ENCODE assay signal across 7 cellular contexts in genomic region chr1:156121005-156121404, GRCh38. TPM values are rescaled to one million over a fixed set of nuclear protein-coding genes. Genes with fewer than 3 reads are reported as not detected.
DNase-seq lines count a peak whose midpoint lies in the region; ATAC-seq, FAIRE-seq and TF ChIP-seq lines count a peak whose summit lies in the region.
"Not testable (repeated sequence)": the region's sequence is repeated elsewhere in the genome, so short reads cannot be mapped to it uniquely, and the experiment has no call there.

No MANE protein-coding gene starts in this region.

- peak overlapping the region; percentile 100 for H3K27ac ChIP-seq in RWPE1
- peak overlapping the region; percentile 99 for H3K27ac ChIP-seq in fibroblast of lung (ENCODE audit: insufficient read depth, low read length)
- peak overlapping the region; percentile 96 for H3K27ac ChIP-seq in HepG2 (ENCODE audit: extremely low read length, insufficient read depth, low read length)
- H3K27ac ChIP-seq in parathyroid adenoma: peak overlapping the region; percentile 11
- peak overlapping the region; percentile 100 for H3K27ac ChIP-seq in suprapubic skin

- not testable (repeated sequence) for H2AFZ ChIP-seq in fibroblast of lung (ENCODE audit: low read length); HepG2 (ENCODE audit: low read length); parathyroid adenoma

- in situ Hi-C loops in HepG2 (cut with HindIII; ENCODE audit: extremely low pct_ligation_motif_present, low pct_unique_long_range_greater_than_20kb): not testable (repeated sequence)

- ATAC-seq in HepG2: not testable (repeated sequence)

- not testable (repeated sequence) for H4K20me1 ChIP-seq in fibroblast of lung (ENCODE audit: control insufficient read depth, extremely low read depth, insufficient read depth, low read length); HepG2 (ENCODE audit: insufficient read depth, low read length)

- POLR2A ChIA-PET in RWPE1 (lab: Yijun Ruan, JAX; ENCODE audit: low non-redundant PET): interaction anchor here (0.7 kb wide), 2 partner anchors 49 to 126 kb away, joined by 8 to 16 read pairs; no protein-coding TSS in a partner anchor
- POLR2A ChIA-PET in MCF 10A (lab: Yijun Ruan, JAX): interaction anchor here (0.6 to 25.7 kb wide), 8 partner anchors 9 to 648 kb away, joined by 3 to 960 read pairs (median 3); partner anchors contain the start of gene SMG5
- POLR2A ChIA-PET in HepG2 (lab: Yijun Ruan, JAX): interaction anchor here (4.6 to 4.8 kb wide), 2 partner anchors 7 to 16 kb away, joined by 56 to 108 read pairs; no protein-coding TSS in a partner anchor

- CTCF ChIA-PET in Calu3 (lab: Charles Lee): interaction anchor here (0.7 to 4.6 kb wide), 5 partner anchors 9 to 92 kb away, joined by 3 to 32 read pairs (median 7); partner anchors contain the start of gene PMF1
- CTCF ChIA-PET in RWPE1 (lab: Yijun Ruan, JAX): interaction anchor here (0.7 to 1.2 kb wide), 3 partner anchors 10 to 30 kb away, joined by 3 to 8 read pairs (median 4); no protein-coding TSS in a partner anchor
- CTCF ChIA-PET in MCF 10A (lab: Yijun Ruan, JAX): interaction anchor here (0.7 to 46.2 kb wide), 4 partner anchors 8 to 186 kb away, joined by 3 to 1892 read pairs (median 128); partner anchors contain the start of gene MEX3A
- CTCF ChIA-PET in HepG2 (lab: Yijun Ruan, JAX; ENCODE audit: low intra/inter-chr PET ratio, low total read pairs): not testable (repeated sequence)

- H3K79me2 ChIP-seq in fibroblast of lung (ENCODE audit: control insufficient read depth, insufficient read depth, low read length): peaks cover 96% of the 10 kb centered on the region
- H3K79me2 ChIP-seq in HepG2 (ENCODE audit: insufficient read depth, low read length): peaks cover 94% of the 10 kb centered on the region
- peaks cover 44% of the 10 kb centered on the region for H3K79me2 ChIP-seq in parathyroid adenoma

- H3K9ac ChIP-seq in fibroblast of lung (ENCODE audit: insufficient read depth, low read length) (peak overlapping the region; percentile 44), HepG2 (ENCODE audit: insufficient read depth, low read depth, low read length) (0 out of 2 replicates have a peak overlapping the region, but pooled peaks have one; percentile 48)
- H3K9ac ChIP-seq in parathyroid adenoma: not testable (repeated sequence)

- H3K27me3 ChIP-seq in fibroblast of lung (ENCODE audit: control insufficient read depth, insufficient read depth, low read length); HepG2 (ENCODE audit: control insufficient read depth in 1 of 2, insufficient read depth in 2 of 2, low read length in 2 of 2); parathyroid adenoma (ENCODE audit: control insufficient read depth, insufficient read depth, low read length); suprapubic skin: not testable (repeated sequence)

- H3K36me3 ChIP-seq in fibroblast of lung (ENCODE audit: control insufficient read depth, insufficient read depth, low read length); parathyroid adenoma (ENCODE audit: control insufficient read depth, insufficient read depth, low read length); suprapubic skin: not testable (repeated sequence)
- peaks cover 1 to 11% of the 10 kb centered on the region in 2 experiments; a peak in 4 of 5 replicates for H3K36me3 ChIP-seq in HepG2 (replicated peaks in 1 of 2; ENCODE audit: control insufficient read depth in 1 of 2, insufficient read depth in 2 of 2, low read length in 2 of 2)

- H3K36me3 Mint-ChIP-seq in Calu3 (ENCODE audit: insufficient read depth, unreplicated experiment): peaks cover 98% of the 10 kb centered on the region
- H3K36me3 Mint-ChIP-seq in MCF 10A (ENCODE audit: insufficient read depth, unreplicated experiment): peaks cover 45% of the 10 kb centered on the region

- not testable (repeated sequence) for H3K27me3 Mint-ChIP-seq in Calu3 (ENCODE audit: unreplicated experiment); MCF 10A (ENCODE audit: insufficient read depth, unreplicated experiment)

- not testable (repeated sequence) for TF ChIP-seq EP300 in HepG2 (IDR thresholded peaks at IDR 0.05; ENCODE audit: low read depth in 2 of 2, low read length in 2 of 2); HepG2 (CRISPR knock-in tag; IDR thresholded peaks at IDR 0.05; ENCODE audit: borderline replicate concordance); suprapubic skin (IDR thresholded peaks at IDR 0.05)

- not testable (repeated sequence) for FAIRE-seq in HepG2 (lab: Jason Lieb, UNC)

- 92% methylated on average over 4 of the region's 4 CpGs for WGBS in HepG2 (ENCODE audit: low lambda C conversion rate)
- WGBS in suprapubic skin: 6% methylated on average over 4 of the region's 4 CpGs

- intact Hi-C loops in Calu3 (cut with micrococcal nuclease; ENCODE audit: unreplicated experiment); MCF 10A (cut with micrococcal nuclease); HepG2 (cut with micrococcal nuclease; ENCODE audit: unreplicated experiment): not testable (repeated sequence)

- H3K4me1 Mint-ChIP-seq in Calu3 (ENCODE audit: low read depth, unreplicated experiment) (peaks cover 84% of the 10 kb centered on the region), MCF 10A (ENCODE audit: insufficient read depth, unreplicated experiment) (peaks cover 72% of the 10 kb centered on the region)

- BruUV-seq in Calu3 (replicated peaks; lab: Mats Ljungman, UMichigan); MCF 10A (replicated peaks; lab: Mats Ljungman, UMichigan); HepG2 (replicated peaks; lab: Mats Ljungman, UMichigan): not testable (repeated sequence)

- H3K9me3 Mint-ChIP-seq in Calu3 (ENCODE audit: low read depth, unreplicated experiment); MCF 10A (ENCODE audit: unreplicated experiment): not testable (repeated sequence)

- not testable (repeated sequence) for DNase-seq in Calu3; RWPE1 (ENCODE audit: low spot score); MCF 10A (ENCODE audit: unreplicated experiment); fibroblast of lung (ENCODE audit: low read depth in 2 of 2); HepG2 (ENCODE audit: low spot score); suprapubic skin (ENCODE audit: low spot score in 2 of 2)

- TF ChIP-seq POLR2A in HepG2 (IDR thresholded peaks at IDR 0.05; ENCODE audit: insufficient read depth in 1 of 2, low read depth in 2 of 2, low read length in 2 of 2); suprapubic skin (IDR thresholded peaks at IDR 0.05): not testable (repeated sequence)

- not testable (repeated sequence) for TF ChIP-seq RAD21 in HepG2 (CRISPR knock-in tag; IDR thresholded peaks at IDR 0.05)

- peaks cover 31% of the 10 kb centered on the region for H3K4me1 ChIP-seq in fibroblast of lung (ENCODE audit: control insufficient read depth, extremely low read depth, insufficient read depth, low read length)
- H3K4me1 ChIP-seq in HepG2 (ENCODE audit: insufficient read depth, low read length): peaks cover 98% of the 10 kb centered on the region
- H3K4me1 ChIP-seq in parathyroid adenoma: peaks cover 22% of the 10 kb centered on the region
- peaks cover 89% of the 10 kb centered on the region for H3K4me1 ChIP-seq in suprapubic skin

- H3K4me3 Mint-ChIP-seq in Calu3 (ENCODE audit: low read depth, unreplicated experiment): peak overlapping the region; percentile 82
- peak overlapping the region; percentile 79 for H3K4me3 Mint-ChIP-seq in MCF 10A (ENCODE audit: unreplicated experiment)

- H3K4me3 ChIP-seq in fibroblast of lung (replicated peaks in 1 of 4; ENCODE audit: control extremely low read depth in 1 of 4, insufficient read depth in 1 of 4, low read depth in 3 of 4, low read length in 4 of 4) (peak overlapping the region; percentile 15 to 100 (median 29)), suprapubic skin (peak overlapping the region; percentile 100)
- not testable (repeated sequence) for H3K4me3 ChIP-seq in HepG2 (replicated peaks in 1 of 3; ENCODE audit: insufficient read depth in 1 of 3, low read depth in 2 of 3, low read length in 3 of 3); parathyroid adenoma (ENCODE audit: low read depth, low read length)

- not testable (repeated sequence) for TF ChIP-seq CTCF in Calu3 (IDR thresholded peaks at IDR 0.05; ENCODE audit: unreplicated experiment); RWPE1 (conservative IDR thresholded peaks at IDR 0.05; ENCODE audit: low read depth); MCF 10A (IDR thresholded peaks at IDR 0.05; ENCODE audit: unreplicated experiment); fibroblast of lung (conservative IDR thresholded peaks at IDR 0.05 in 1 of 2, IDR thresholded peaks at IDR 0.05 in 1 of 2; ENCODE audit: low read depth in 1 of 2, low read length in 2 of 2); HepG2 (CRISPR knock-in tag; IDR thresholded peaks at IDR 0.05); parathyroid adenoma (IDR thresholded peaks at IDR 0.05); suprapubic skin (IDR thresholded peaks at IDR 0.05)

- H3K27ac Mint-ChIP-seq in Calu3 (ENCODE audit: unreplicated experiment): peak overlapping the region; percentile 99
- H3K27ac Mint-ChIP-seq in MCF 10A (ENCODE audit: low read depth, unreplicated experiment): peak overlapping the region; percentile 96

- peak overlapping the region; percentile 85 for H3K4me2 ChIP-seq in fibroblast of lung (ENCODE audit: extremely low read depth, insufficient read depth, low read length)
- peak overlapping the region; percentile 93; the same call in 1 of the 2 replicates for H3K4me2 ChIP-seq in HepG2 (ENCODE audit: low read depth, low read length)
- H3K4me2 ChIP-seq in parathyroid adenoma (ENCODE audit: low read length): peak overlapping the region; percentile 28

- not testable (repeated sequence) for H3K9me3 ChIP-seq in fibroblast of lung (ENCODE audit: control insufficient read depth, insufficient read depth, low read depth, low read length); HepG2 (ENCODE audit: low read length); parathyroid adenoma (ENCODE audit: control insufficient read depth, low read length); suprapubic skin

RNA-seq across cellular contexts. Expression of gene LMNA, which starts 6.5 kb away (rescaled TPM):
- total RNA-seq in Calu3 (2022) (499 and 514 TPM in 2 replicates), MCF 10A (2022) (620 and 716 TPM in 2 replicates), fibroblast of lung (780 and 1,150 TPM in 2 replicates), HepG2 (2016; rRNA removed; fragmentation: Illumina TruSeq; extraction: Trizol) (190 and 225 TPM in 2 replicates), suprapubic skin (100 to 1,000 TPM; 574 to 977 (median 714) TPM)
- polyA plus RNA-seq in fibroblast of lung (613 and 813 TPM in 2 replicates), HepG2 (2011; rRNA removed) (107 and 110 TPM in 2 replicates)
- 891 and 1,369 TPM in 2 replicates for polyA plus RNA-seq in fibroblast of lung (2012)
- polyA minus RNA-seq in fibroblast of lung (ENCODE audit: low replicate concordance): 720 and 826 TPM in 2 replicates
- 16.7 and 20.3 TPM in 2 replicates for total RNA-seq in HepG2 (2016; cell fraction: cytosol; rRNA removed; fragmentation: Illumina TruSeq; extraction: Trizol; ENCODE audit: low read depth)
- total RNA-seq in HepG2 (2016; cell fraction: insoluble cytoplasmic fraction; rRNA removed; fragmentation: Illumina TruSeq; extraction: Trizol): 150 and 214 TPM in 2 replicates
- total RNA-seq in HepG2 (2016; cell fraction: membrane; rRNA removed; fragmentation: Illumina TruSeq; extraction: Trizol): 22.8 and 26.6 TPM in 2 replicates
- total RNA-seq in HepG2 (2016; cell fraction: nucleus; rRNA removed; fragmentation: Illumina TruSeq; extraction: Trizol): 106 and 117 TPM in 2 replicates
- 79.6 and 122 TPM in 2 replicates for polyA plus RNA-seq in HepG2 (2011; cell fraction: cytosol; rRNA removed)
- polyA plus RNA-seq in HepG2 (2011; cell fraction: nucleus; rRNA removed): 236 and 366 TPM in 2 replicates
- polyA plus RNA-seq in HepG2 (2012): 86.7 and 101 TPM in 2 replicates
- polyA plus RNA-seq in HepG2 (2016; cell fraction: cytosol; fragmentation: Illumina TruSeq; extraction: Trizol; ENCODE audit: low read depth): 11.1 and 13.2 TPM in 2 replicates
- polyA plus RNA-seq in HepG2 (2016; cell fraction: insoluble cytoplasmic fraction; fragmentation: Illumina TruSeq; extraction: Trizol; ENCODE audit: low read depth): 143 and 179 TPM in 2 replicates
- 12.6 and 16.9 TPM in 2 replicates for polyA plus RNA-seq in HepG2 (2016; cell fraction: membrane; fragmentation: Illumina TruSeq; extraction: Trizol; ENCODE audit: low read depth)
- polyA plus RNA-seq in HepG2 (2016; cell fraction: nucleus; fragmentation: Illumina TruSeq; extraction: Trizol; ENCODE audit: insufficient read depth, low read depth): 177 and 182 TPM in 2 replicates
- 159 and 307 TPM in 2 replicates for polyA minus RNA-seq in HepG2 (2011; rRNA and poly(A)+ RNA removed; ENCODE audit: low replicate concordance)
- polyA minus RNA-seq in HepG2 (2011; cell fraction: cytosol; rRNA and poly(A)+ RNA removed): 120 and 130 TPM in 2 replicates
- 67.7 and 70.4 TPM in 2 replicates for polyA minus RNA-seq in HepG2 (2011; cell fraction: nucleus; rRNA and poly(A)+ RNA removed)

RNA-seq across cellular contexts. Expression of gene SEMA4A, which starts 32.4 kb away (rescaled TPM):
- 6.9 and 7.2 TPM in 2 replicates for total RNA-seq in Calu3 (2022)
- total RNA-seq in MCF 10A (2022): 1.5 and 4.7 TPM in 2 replicates
- total RNA-seq in fibroblast of lung: 0.77 and 0.99 TPM in 2 replicates
- polyA plus RNA-seq in fibroblast of lung: 0.24 and 0.27 TPM in 2 replicates
- 0.28 and 0.44 TPM in 2 replicates for polyA plus RNA-seq in fibroblast of lung (2012)
- 0.27 and 1.8 TPM in 2 replicates for polyA minus RNA-seq in fibroblast of lung (ENCODE audit: low replicate concordance)
- total RNA-seq in HepG2 (2016; rRNA removed; fragmentation: Illumina TruSeq; extraction: Trizol): 0.09 TPM in 1 of 2 replicates, not detected in the other
- not detected in 2 replicates for total RNA-seq in HepG2 (2016; cell fraction: cytosol; rRNA removed; fragmentation: Illumina TruSeq; extraction: Trizol; ENCODE audit: low read depth)
- 0.15 TPM in 1 of 2 replicates, not detected in the other for total RNA-seq in HepG2 (2016; cell fraction: insoluble cytoplasmic fraction; rRNA removed; fragmentation: Illumina TruSeq; extraction: Trizol)
- not detected in 2 replicates for total RNA-seq in HepG2 (2016; cell fraction: membrane; rRNA removed; fragmentation: Illumina TruSeq; extraction: Trizol)
- total RNA-seq in HepG2 (2016; cell fraction: nucleus; rRNA removed; fragmentation: Illumina TruSeq; extraction: Trizol): 0.13 TPM in 1 of 2 replicates, not detected in the other
- polyA plus RNA-seq in HepG2 (2011; rRNA removed): 0.14 and 0.20 TPM in 2 replicates
- 0.08 and 0.09 TPM in 2 replicates for polyA plus RNA-seq in HepG2 (2011; cell fraction: cytosol; rRNA removed)
- polyA plus RNA-seq in HepG2 (2011; cell fraction: nucleus; rRNA removed): 0.21 and 0.61 TPM in 2 replicates
- polyA plus RNA-seq in HepG2 (2012): 0.19 and 0.21 TPM in 2 replicates
- polyA plus RNA-seq in HepG2 (2016; cell fraction: cytosol; fragmentation: Illumina TruSeq; extraction: Trizol; ENCODE audit: low read depth): not detected in 2 replicates
- 0.45 TPM in 1 of 2 replicates, not detected in the other for polyA plus RNA-seq in HepG2 (2016; cell fraction: insoluble cytoplasmic fraction; fragmentation: Illumina TruSeq; extraction: Trizol; ENCODE audit: low read depth)
- polyA plus RNA-seq in HepG2 (2016; cell fraction: membrane; fragmentation: Illumina TruSeq; extraction: Trizol; ENCODE audit: low read depth): not detected in 2 replicates
- polyA plus RNA-seq in HepG2 (2016; cell fraction: nucleus; fragmentation: Illumina TruSeq; extraction: Trizol; ENCODE audit: insufficient read depth, low read depth): 0.15 TPM in 1 of 2 replicates, not detected in the other
- polyA minus RNA-seq in HepG2 (2011; rRNA and poly(A)+ RNA removed; ENCODE audit: low replicate concordance): 0.88 and 18.6 TPM in 2 replicates
- not detected in 2 replicates for polyA minus RNA-seq in HepG2 (2011; cell fraction: cytosol; rRNA and poly(A)+ RNA removed)
- 0.39 TPM in 1 of 2 replicates, not detected in the other for polyA minus RNA-seq in HepG2 (2011; cell fraction: nucleus; rRNA and poly(A)+ RNA removed)
- 10 to 100 TPM; 43.8 to 61.2 (median 50.2) TPM for total RNA-seq in suprapubic skin

RNA-seq across cellular contexts. Expression of gene MEX3A, which starts 38.7 kb away (rescaled TPM):
- total RNA-seq in Calu3 (2022) (3.3 and 5.0 TPM in 2 replicates), MCF 10A (2022) (0.88 and 0.91 TPM in 2 replicates), fibroblast of lung (1.5 and 1.7 TPM in 2 replicates), HepG2 (2016; rRNA removed; fragmentation: Illumina TruSeq; extraction: Trizol) (7.6 TPM in 2 replicates), suprapubic skin (1 to 10 TPM in 2 of 4 donors, under 1 TPM in 2; 0.42 to 2.7 (median 1.0) TPM)
- polyA plus RNA-seq in fibroblast of lung (0.96 and 2.1 TPM in 2 replicates), HepG2 (2011; rRNA removed) (9.0 and 9.1 TPM in 2 replicates)
- polyA plus RNA-seq in fibroblast of lung (2012): 0.94 and 2.9 TPM in 2 replicates
- 2.4 and 3.9 TPM in 2 replicates for polyA minus RNA-seq in fibroblast of lung (ENCODE audit: low replicate concordance)
- 1.4 and 2.5 TPM in 2 replicates for total RNA-seq in HepG2 (2016; cell fraction: cytosol; rRNA removed; fragmentation: Illumina TruSeq; extraction: Trizol; ENCODE audit: low read depth)
- 5.3 and 7.9 TPM in 2 replicates for total RNA-seq in HepG2 (2016; cell fraction: insoluble cytoplasmic fraction; rRNA removed; fragmentation: Illumina TruSeq; extraction: Trizol)
- 4.5 and 7.8 TPM in 2 replicates for total RNA-seq in HepG2 (2016; cell fraction: membrane; rRNA removed; fragmentation: Illumina TruSeq; extraction: Trizol)
- 6.2 and 7.5 TPM in 2 replicates for total RNA-seq in HepG2 (2016; cell fraction: nucleus; rRNA removed; fragmentation: Illumina TruSeq; extraction: Trizol)
- polyA plus RNA-seq in HepG2 (2011; cell fraction: cytosol; rRNA removed): 7.3 and 8.1 TPM in 2 replicates
- 11.9 and 12.9 TPM in 2 replicates for polyA plus RNA-seq in HepG2 (2011; cell fraction: nucleus; rRNA removed)
- polyA plus RNA-seq in HepG2 (2012): 4.3 and 9.1 TPM in 2 replicates
- polyA plus RNA-seq in HepG2 (2016; cell fraction: cytosol; fragmentation: Illumina TruSeq; extraction: Trizol; ENCODE audit: low read depth): 2.9 and 3.3 TPM in 2 replicates
- 10.7 and 11.1 TPM in 2 replicates for polyA plus RNA-seq in HepG2 (2016; cell fraction: insoluble cytoplasmic fraction; fragmentation: Illumina TruSeq; extraction: Trizol; ENCODE audit: low read depth)
- polyA plus RNA-seq in HepG2 (2016; cell fraction: membrane; fragmentation: Illumina TruSeq; extraction: Trizol; ENCODE audit: low read depth): 4.7 and 6.0 TPM in 2 replicates
- 14.7 and 15.4 TPM in 2 replicates for polyA plus RNA-seq in HepG2 (2016; cell fraction: nucleus; fragmentation: Illumina TruSeq; extraction: Trizol; ENCODE audit: insufficient read depth, low read depth)
- 2.3 and 13.0 TPM in 2 replicates for polyA minus RNA-seq in HepG2 (2011; rRNA and poly(A)+ RNA removed; ENCODE audit: low replicate concordance)
- 10.6 and 11.8 TPM in 2 replicates for polyA minus RNA-seq in HepG2 (2011; cell fraction: cytosol; rRNA and poly(A)+ RNA removed)
- 4.1 and 6.2 TPM in 2 replicates for polyA minus RNA-seq in HepG2 (2011; cell fraction: nucleus; rRNA and poly(A)+ RNA removed)

Comparison
In these comparisons a context has a peak if more than half of its experiments do, and no peak if none do; other contexts are left out.
1. H3K27ac ChIP-seq: peak in every context shown above with its lines; median percentile 100 in RWPE1; 100 in suprapubic skin; 99 in fibroblast of lung; 96 in HepG2; 11 in parathyroid adenoma.
2. H3K4me2 ChIP-seq: peak in every context shown above with its lines; median percentile 93 in HepG2; 85 in fibroblast of lung; 28 in parathyroid adenoma.